1 cellular context compared by ENCODE assay signal in genomic region chr10:13276749-13277394, GRCh38.
TF ChIP-seq lines count a peak whose summit lies in the region.

No MANE protein-coding gene starts in this region.

TF ChIP-seq in WTC11, 78 proteins besides CTCF, POLR2A, EP300 and RAD21 (continued from another document):
- TF ChIP-seq ATF2 (CRISPR knock-in tag; IDR thresholded peaks at IDR 0.05; ENCODE audit: borderline replicate concordance, low read depth) (no peak), ATF6 (CRISPR knock-in tag; IDR thresholded peaks at IDR 0.05) (no peak)
